ENCODE assay signal across 1 cellular context in the genomic region with DNA sequence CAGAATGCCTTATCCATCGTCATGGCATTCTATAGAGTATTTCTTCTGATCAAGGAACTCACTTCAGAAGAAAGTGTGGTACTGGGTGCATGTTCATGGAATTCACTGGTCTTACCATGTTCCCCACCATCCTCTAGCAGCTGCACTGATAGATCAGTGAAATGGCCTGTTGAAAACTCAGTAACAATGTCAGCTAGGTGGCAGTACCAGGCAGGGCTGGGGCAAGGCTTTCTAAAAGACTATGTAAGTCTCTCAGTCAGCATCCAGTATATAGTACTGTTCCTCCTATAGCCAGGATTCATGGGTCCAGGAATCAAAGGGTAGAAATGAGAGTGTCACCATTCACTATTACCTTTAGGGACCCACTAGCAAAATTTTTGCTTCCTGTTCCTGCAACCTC.
TF ChIP-seq lines count a peak whose summit lies in the region.

No MANE protein-coding gene starts in this region.

TF ChIP-seq in H1, 55 proteins besides CTCF, POLR2A, EP300 and RAD21:
- TF ChIP-seq CHD2 (IDR thresholded peaks at IDR 0.05; ENCODE audit: low read length) (no peak), SAP30 (IDR thresholded peaks at IDR 0.05; ENCODE audit: insufficient read depth, insufficient replicate concordance, low read length) (no peak), SIRT6 (IDR thresholded peaks at IDR 0.05; ENCODE audit: low read length) (no peak), JUN (IDR thresholded peaks at IDR 0.05; ENCODE audit: low read depth, low read length) (no peak), SRF (IDR thresholded peaks at IDR 0.05; ENCODE audit: low read depth, low read length) (no peak), CREB1 (IDR thresholded peaks at IDR 0.05) (no peak), KDM1A (IDR thresholded peaks at IDR 0.05; ENCODE audit: borderline replicate concordance, low read length) (no peak), CBX5 (IDR thresholded peaks at IDR 0.05; ENCODE audit: low read depth, low read length) (no peak), SIN3A (conservative IDR thresholded peaks at IDR 0.05 in 1 of 2, IDR thresholded peaks at IDR 0.05 in 1 of 2; ENCODE audit: low read depth in 1 of 2, low read length in 2 of 2) (no peak), NANOG (IDR thresholded peaks at IDR 0.05; ENCODE audit: insufficient read depth, low read depth, low read length, poor library complexity, severe bottlenecking) (no peak), BRCA1 (IDR thresholded peaks at IDR 0.05; ENCODE audit: low read depth, low read length) (no peak)
- TF ChIP-seq, protein P1, sequence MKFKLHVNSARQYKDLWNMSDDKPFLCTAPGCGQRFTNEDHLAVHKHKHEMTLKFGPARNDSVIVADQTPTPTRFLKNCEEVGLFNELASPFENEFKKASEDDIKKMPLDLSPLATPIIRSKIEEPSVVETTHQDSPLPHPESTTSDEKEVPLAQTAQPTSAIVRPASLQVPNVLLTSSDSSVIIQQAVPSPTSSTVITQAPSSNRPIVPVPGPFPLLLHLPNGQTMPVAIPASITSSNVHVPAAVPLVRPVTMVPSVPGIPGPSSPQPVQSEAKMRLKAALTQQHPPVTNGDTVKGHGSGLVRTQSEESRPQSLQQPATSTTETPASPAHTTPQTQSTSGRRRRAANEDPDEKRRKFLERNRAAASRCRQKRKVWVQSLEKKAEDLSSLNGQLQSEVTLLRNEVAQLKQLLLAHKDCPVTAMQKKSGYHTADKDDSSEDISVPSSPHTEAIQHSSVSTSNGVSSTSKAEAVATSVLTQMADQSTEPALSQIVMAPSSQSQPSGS (IDR thresholded peaks at IDR 0.05; ENCODE audit: low read length): no peak
- TF ChIP-seq, protein P2, sequence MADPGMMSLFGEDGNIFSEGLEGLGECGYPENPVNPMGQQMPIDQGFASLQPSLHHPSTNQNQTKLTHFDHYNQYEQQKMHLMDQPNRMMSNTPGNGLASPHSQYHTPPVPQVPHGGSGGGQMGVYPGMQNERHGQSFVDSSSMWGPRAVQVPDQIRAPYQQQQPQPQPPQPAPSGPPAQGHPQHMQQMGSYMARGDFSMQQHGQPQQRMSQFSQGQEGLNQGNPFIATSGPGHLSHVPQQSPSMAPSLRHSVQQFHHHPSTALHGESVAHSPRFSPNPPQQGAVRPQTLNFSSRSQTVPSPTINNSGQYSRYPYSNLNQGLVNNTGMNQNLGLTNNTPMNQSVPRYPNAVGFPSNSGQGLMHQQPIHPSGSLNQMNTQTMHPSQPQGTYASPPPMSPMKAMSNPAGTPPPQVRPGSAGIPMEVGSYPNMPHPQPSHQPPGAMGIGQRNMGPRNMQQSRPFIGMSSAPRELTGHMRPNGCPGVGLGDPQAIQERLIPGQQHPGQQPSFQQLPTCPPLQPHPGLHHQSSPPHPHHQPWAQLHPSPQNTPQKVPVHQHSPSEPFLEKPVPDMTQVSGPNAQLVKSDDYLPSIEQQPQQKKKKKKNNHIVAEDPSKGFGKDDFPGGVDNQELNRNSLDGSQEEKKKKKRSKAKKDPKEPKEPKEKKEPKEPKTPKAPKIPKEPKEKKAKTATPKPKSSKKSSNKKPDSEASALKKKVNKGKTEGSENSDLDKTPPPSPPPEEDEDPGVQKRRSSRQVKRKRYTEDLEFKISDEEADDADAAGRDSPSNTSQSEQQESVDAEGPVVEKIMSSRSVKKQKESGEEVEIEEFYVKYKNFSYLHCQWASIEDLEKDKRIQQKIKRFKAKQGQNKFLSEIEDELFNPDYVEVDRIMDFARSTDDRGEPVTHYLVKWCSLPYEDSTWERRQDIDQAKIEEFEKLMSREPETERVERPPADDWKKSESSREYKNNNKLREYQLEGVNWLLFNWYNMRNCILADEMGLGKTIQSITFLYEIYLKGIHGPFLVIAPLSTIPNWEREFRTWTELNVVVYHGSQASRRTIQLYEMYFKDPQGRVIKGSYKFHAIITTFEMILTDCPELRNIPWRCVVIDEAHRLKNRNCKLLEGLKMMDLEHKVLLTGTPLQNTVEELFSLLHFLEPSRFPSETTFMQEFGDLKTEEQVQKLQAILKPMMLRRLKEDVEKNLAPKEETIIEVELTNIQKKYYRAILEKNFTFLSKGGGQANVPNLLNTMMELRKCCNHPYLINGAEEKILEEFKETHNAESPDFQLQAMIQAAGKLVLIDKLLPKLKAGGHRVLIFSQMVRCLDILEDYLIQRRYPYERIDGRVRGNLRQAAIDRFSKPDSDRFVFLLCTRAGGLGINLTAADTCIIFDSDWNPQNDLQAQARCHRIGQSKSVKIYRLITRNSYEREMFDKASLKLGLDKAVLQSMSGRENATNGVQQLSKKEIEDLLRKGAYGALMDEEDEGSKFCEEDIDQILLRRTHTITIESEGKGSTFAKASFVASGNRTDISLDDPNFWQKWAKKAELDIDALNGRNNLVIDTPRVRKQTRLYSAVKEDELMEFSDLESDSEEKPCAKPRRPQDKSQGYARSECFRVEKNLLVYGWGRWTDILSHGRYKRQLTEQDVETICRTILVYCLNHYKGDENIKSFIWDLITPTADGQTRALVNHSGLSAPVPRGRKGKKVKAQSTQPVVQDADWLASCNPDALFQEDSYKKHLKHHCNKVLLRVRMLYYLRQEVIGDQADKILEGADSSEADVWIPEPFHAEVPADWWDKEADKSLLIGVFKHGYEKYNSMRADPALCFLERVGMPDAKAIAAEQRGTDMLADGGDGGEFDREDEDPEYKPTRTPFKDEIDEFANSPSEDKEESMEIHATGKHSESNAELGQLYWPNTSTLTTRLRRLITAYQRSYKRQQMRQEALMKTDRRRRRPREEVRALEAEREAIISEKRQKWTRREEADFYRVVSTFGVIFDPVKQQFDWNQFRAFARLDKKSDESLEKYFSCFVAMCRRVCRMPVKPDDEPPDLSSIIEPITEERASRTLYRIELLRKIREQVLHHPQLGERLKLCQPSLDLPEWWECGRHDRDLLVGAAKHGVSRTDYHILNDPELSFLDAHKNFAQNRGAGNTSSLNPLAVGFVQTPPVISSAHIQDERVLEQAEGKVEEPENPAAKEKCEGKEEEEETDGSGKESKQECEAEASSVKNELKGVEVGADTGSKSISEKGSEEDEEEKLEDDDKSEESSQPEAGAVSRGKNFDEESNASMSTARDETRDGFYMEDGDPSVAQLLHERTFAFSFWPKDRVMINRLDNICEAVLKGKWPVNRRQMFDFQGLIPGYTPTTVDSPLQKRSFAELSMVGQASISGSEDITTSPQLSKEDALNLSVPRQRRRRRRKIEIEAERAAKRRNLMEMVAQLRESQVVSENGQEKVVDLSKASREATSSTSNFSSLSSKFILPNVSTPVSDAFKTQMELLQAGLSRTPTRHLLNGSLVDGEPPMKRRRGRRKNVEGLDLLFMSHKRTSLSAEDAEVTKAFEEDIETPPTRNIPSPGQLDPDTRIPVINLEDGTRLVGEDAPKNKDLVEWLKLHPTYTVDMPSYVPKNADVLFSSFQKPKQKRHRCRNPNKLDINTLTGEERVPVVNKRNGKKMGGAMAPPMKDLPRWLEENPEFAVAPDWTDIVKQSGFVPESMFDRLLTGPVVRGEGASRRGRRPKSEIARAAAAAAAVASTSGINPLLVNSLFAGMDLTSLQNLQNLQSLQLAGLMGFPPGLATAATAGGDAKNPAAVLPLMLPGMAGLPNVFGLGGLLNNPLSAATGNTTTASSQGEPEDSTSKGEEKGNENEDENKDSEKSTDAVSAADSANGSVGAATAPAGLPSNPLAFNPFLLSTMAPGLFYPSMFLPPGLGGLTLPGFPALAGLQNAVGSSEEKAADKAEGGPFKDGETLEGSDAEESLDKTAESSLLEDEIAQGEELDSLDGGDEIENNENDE (IDR thresholded peaks at IDR 0.05; ENCODE audit: insufficient replicate concordance, low read length): no peak
- TF ChIP-seq, protein P3, sequence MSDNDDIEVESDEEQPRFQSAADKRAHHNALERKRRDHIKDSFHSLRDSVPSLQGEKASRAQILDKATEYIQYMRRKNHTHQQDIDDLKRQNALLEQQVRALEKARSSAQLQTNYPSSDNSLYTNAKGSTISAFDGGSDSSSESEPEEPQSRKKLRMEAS (IDR thresholded peaks at IDR 0.05): no peak
- TF ChIP-seq, protein P4, sequence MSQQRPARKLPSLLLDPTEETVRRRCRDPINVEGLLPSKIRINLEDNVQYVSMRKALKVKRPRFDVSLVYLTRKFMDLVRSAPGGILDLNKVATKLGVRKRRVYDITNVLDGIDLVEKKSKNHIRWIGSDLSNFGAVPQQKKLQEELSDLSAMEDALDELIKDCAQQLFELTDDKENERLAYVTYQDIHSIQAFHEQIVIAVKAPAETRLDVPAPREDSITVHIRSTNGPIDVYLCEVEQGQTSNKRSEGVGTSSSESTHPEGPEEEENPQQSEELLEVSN (IDR thresholded peaks at IDR 0.05): no peak
